ENCODE assay signal across 8 cellular contexts in the genomic region with DNA sequence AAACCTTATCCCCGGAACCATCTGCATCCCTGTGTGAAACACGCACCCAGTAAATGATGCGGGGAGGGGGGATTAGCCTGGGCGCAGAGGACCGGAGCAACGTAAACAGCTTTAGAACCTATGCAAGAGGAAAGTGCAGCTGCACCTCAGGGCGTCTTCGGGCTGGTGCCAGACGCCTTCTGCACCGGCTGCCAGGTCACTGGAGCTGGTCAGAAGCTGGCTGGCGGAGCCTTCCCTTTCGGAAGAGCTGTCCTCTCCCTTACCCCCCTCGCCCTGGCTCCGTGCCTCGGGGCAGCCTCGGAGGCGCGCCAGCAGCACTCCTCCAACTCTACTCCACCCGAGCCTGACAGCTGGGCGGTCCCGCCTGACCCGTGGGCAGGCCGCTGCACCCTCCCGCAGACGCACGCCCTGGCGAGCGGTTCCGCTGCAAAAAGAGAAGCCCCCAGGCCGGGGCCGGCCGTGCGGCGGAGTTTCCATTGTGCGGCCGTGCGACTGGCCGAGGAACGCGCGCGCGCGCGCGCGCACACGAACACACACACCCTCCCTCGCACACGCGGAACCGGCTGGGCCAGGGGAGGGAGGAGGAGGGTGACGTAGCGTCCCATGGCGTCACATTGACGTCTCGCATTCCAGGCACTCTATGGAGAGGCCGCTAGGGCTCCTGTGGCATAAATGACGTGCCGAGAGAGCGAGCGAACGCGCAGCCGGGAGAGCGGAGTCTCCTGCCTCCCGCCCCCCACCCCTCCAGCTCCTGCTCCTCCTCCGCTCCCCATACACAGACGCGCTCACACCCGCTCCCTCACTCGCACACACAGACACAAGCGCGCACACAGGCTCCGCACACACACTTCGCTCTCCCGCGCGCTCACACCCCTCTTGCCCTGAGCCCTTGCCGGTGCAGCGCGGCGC.
DNase-seq lines count a peak whose midpoint lies in the region; ATAC-seq and TF ChIP-seq lines count a peak whose summit lies in the region.

NR4A3 (plus strand) TSS at position 699 of the 909 bp plus-strand sequence. CDS start 6,158 bp downstream, outside the sequence.

- DNase-seq in AML-193 (lab: John Stamatoyannopoulos, UW) (peak; percentile 60 to 68), NCI-H510A treated with DMSO at 0.1 percent for 48 hours (lab: John Stamatoyannopoulos, UW) (peak; percentile 90), choroid plexus epithelial cell (ENCODE audit: low read depth) (peak; percentile 98)
- peak; percentile 88 to 90 for DNase-seq in activated CD4-positive, alpha-beta T cell treated with anti-CD3 and anti-CD28 coated beads for 4 hours
- peak; percentile 49 to 79 (median 62) for DNase-seq in stimulated activated CD4-positive, alpha-beta T cell treated with anti-CD3 and anti-CD28 coated beads, Interleukin-1b, Interleukin-23, amount 100 ng/mL, for 24 hours (ENCODE audit: low read depth in 4 of 4, low spot score in 1 of 4)

- H3K27me3 ChIP-seq in layer of hippocampus (ENCODE audit: control insufficient read depth, insufficient read depth, low read length) = no peaks in the 10 kb centered on the region

- TF ChIP-seq CTCF in choroid plexus epithelial cell (conservative IDR thresholded peaks at IDR 0.05; ENCODE audit: low read depth, low read length) = peak; percentile 27

- peak within 1 kb of the TSS; percentile 98 for H3K27ac ChIP-seq in layer of hippocampus (ENCODE audit: low read depth, low read length)

- peak; percentile 42 for ATAC-seq in HG03432 (IDR thresholded peaks at IDR 0.05; ENCODE audit: unreplicated experiment)

- peak; percentile 59 for TF ChIP-seq POLR2A in GM19193 (IDR thresholded peaks at IDR 0.05; ENCODE audit: extremely low read depth, insufficient read depth, insufficient read length)

- H3K4me3 ChIP-seq in choroid plexus epithelial cell (ENCODE audit: low read depth, low read length) = peak within 1 kb of the TSS; percentile 89

Comparison
In these comparisons a context has a peak if more than half of its experiments do, and no peak if none do; other contexts are left out.
1. Peak in every context shown above with its lines: DNase-seq, ATAC-seq, H3K4me3 ChIP-seq and H3K27ac ChIP-seq.